In genomic region chr20:44173116-44173515, GRCh38 we compare ENCODE assay signal across 18 cellular contexts. TPM values are rescaled to one million over a fixed set of nuclear protein-coding genes. Genes with fewer than 3 reads are reported as not detected.
DNase-seq lines count a peak whose midpoint lies in the region; ATAC-seq and TF ChIP-seq lines count a peak whose summit lies in the region.
"Had no signal": no experiment of that assay in that cellular context is flagged by ENCODE, and none has a peak within 500 bp of the region (broad histone marks: within the 10 kb centered on the region; RNA-seq: fewer than 3 reads in every experiment).

No MANE protein-coding gene starts in this region.

- peaks cover 5% of the 10 kb centered on the region for H3K36me3 ChIP-seq in RWPE2 (ENCODE audit: low read depth)
- H3K36me3 ChIP-seq in sigmoid colon: no peaks in the 10 kb centered on the region
- H3K36me3 ChIP-seq in uterus: no peaks in the 10 kb centered on the region

- 63 to 67% methylated on average over 5 of the region's 5 CpGs for WGBS in sigmoid colon, 2 donors

- intact Hi-C loops in sigmoid colon (cut with DNase I): no loop called here
- intact Hi-C loops in uterus (cut with DNase I; ENCODE audit: low total_unique reads): no loop called here

- peaks cover 25% of the 10 kb centered on the region for H3K4me1 ChIP-seq in RWPE2 (ENCODE audit: insufficient read depth, poor library complexity, severe bottlenecking)
- H3K4me1 ChIP-seq in foreskin keratinocyte: peaks cover 28% of the 10 kb centered on the region
- peaks cover 0 to 88% (median 86%) of the 10 kb centered on the region in 4 donors for H3K4me1 ChIP-seq in sigmoid colon
- peaks cover 0 to 7% of the 10 kb centered on the region in 2 donors for H3K4me1 ChIP-seq in uterus

- ATAC-seq in RWPE2 (ENCODE audit: low read depth) (no peak), foreskin keratinocyte (peak; percentile 16), GM21367 (IDR thresholded peaks at IDR 0.05; ENCODE audit: unreplicated experiment) (no peak)

- H3K27ac ChIP-seq in RWPE2 (ENCODE audit: poor library complexity, severe bottlenecking) (peak overlapping the region; percentile 13), foreskin keratinocyte (peak overlapping the region; percentile 82), sigmoid colon (peak overlapping the region; percentile 91 to 99 (median 95)), uterus (peak overlapping the region; percentile 49 to 50)
- H3K27ac ChIP-seq: RWPE1, SJSA1 had no signal

- TF ChIP-seq EP300 in sigmoid colon (IDR thresholded peaks at IDR 0.05): no peak

- no peak overlapping the region for H3K4me3 ChIP-seq in RWPE2 (ENCODE audit: severe bottlenecking)
- no peak overlapping the region for H3K4me3 ChIP-seq in sigmoid colon
- no peak overlapping the region for H3K4me3 ChIP-seq in uterus
- H3K4me3 ChIP-seq: SJSA1 had no signal

- DNase-seq in RWPE2 (ENCODE audit: low spot score) (no peak), foreskin keratinocyte (no peak), sigmoid colon (peak; percentile 11), uterus (peak in 1 of 2 donors; percentile 8), DMS114 treated with DMSO at 0.1 percent for 48 hours (lab: John Stamatoyannopoulos, UW; ENCODE audit: unreplicated experiment) (no peak), NCI-H226 (no peak)
- DNase-seq: CD4-positive, CD25-positive, alpha-beta regulatory T cell; DMS53; HCEC 1CT; MV-4-11; NCI-H1417 treated with DMSO at 0.1 percent for 48 hours; NCI-H1930; NCI-H446; NK-92 treated with Interleukin-12 subunit alpha and Interleukin-12 subunit beta, amount 100 ng/mL, for 24 hours; OCI-M1 had no signal

- H3K9me3 ChIP-seq in RWPE2 (ENCODE audit: severe bottlenecking): no peaks in the 10 kb centered on the region
- no peaks in the 10 kb centered on the region for H3K9me3 ChIP-seq in sigmoid colon
- no peaks in the 10 kb centered on the region for H3K9me3 ChIP-seq in uterus
- H3K9me3 ChIP-seq: SJSA1 had no signal

- TF ChIP-seq CTCF in RWPE2 (IDR thresholded peaks at IDR 0.05; ENCODE audit: poor library complexity, severe bottlenecking): no peak
- TF ChIP-seq CTCF in foreskin keratinocyte (conservative IDR thresholded peaks at IDR 0.05): no peak
- TF ChIP-seq CTCF in sigmoid colon (IDR thresholded peaks at IDR 0.05): no peak
- no peak for TF ChIP-seq CTCF in uterus (IDR thresholded peaks at IDR 0.05)

- TF ChIP-seq POLR2A in sigmoid colon (IDR thresholded peaks at IDR 0.05) (no peak), uterus (IDR thresholded peaks at IDR 0.05) (no peak)

- H3K27me3 ChIP-seq in RWPE2 (ENCODE audit: insufficient read depth, poor library complexity, severe bottlenecking) (no peaks in the 10 kb centered on the region), foreskin keratinocyte (no peaks in the 10 kb centered on the region), sigmoid colon (no peaks in the 10 kb centered on the region), uterus (no peaks in the 10 kb centered on the region)
- H3K27me3 ChIP-seq: SJSA1 had no signal

RNA-seq across cellular contexts. Expression of gene JPH2, which starts 13.9 kb away (rescaled TPM):
- total RNA-seq in foreskin keratinocyte (7.1 and 7.8 TPM in 2 replicates), sigmoid colon (100 to 1,000 TPM in 3 of 4 donors, 10 to 100 TPM in 1; 52.0 to 166 (median 122) TPM), uterus (100 to 1,000 TPM in 1 of 4 donors, 10 to 100 TPM in 3; 17.6 to 133 (median 61.2) TPM)
- polyA plus RNA-seq in foreskin keratinocyte (2.6 and 3.0 TPM in 2 replicates), sigmoid colon (1 to 10 TPM in 1 of 3 donors, under 1 TPM in 2; 0.23 to 5.3 (median 0.60) TPM)
- total RNA-seq: CD4-positive, CD25-positive, alpha-beta regulatory T cell had no signal
- polyA plus RNA-seq: CD4-positive, CD25-positive, alpha-beta regulatory T cell had no signal

RNA-seq across cellular contexts. Expression of gene OSER1, which starts 37.5 kb away (rescaled TPM):
- total RNA-seq in foreskin keratinocyte (29.9 and 32.9 TPM in 2 replicates), sigmoid colon (10 to 100 TPM; 47.4 to 90.5 (median 61.5) TPM), uterus (10 to 100 TPM; 33.8 to 76.2 (median 46.0) TPM)
- polyA plus RNA-seq in foreskin keratinocyte (27.6 and 33.1 TPM in 2 replicates), sigmoid colon (10 to 100 TPM; 28.5 to 39.8 (median 37.2) TPM)

Comparison
In these comparisons a context has a peak if more than half of its experiments do, and no peak if none do; other contexts are left out.
1. H3K27ac ChIP-seq: peak in every context shown above with its lines; median percentile 95 in sigmoid colon; 82 in foreskin keratinocyte; 50 in uterus; 13 in RWPE2.